1 cellular context compared by ENCODE assay signal in genomic region chr4:185780472-185780871, GRCh38.
TF ChIP-seq lines count a peak whose summit lies in the region.

No MANE protein-coding gene starts in this region.

TF ChIP-seq in HepG2, 621 proteins besides CTCF, POLR2A, EP300 and RAD21:
- TF ChIP-seq RFXANK (CRISPR knock-in tag; IDR thresholded peaks at IDR 0.05): no peak
- no peak for TF ChIP-seq ZNF251 (CRISPR knock-in tag; IDR thresholded peaks at IDR 0.05)
